16 cellular contexts compared by ENCODE assay signal in genomic region chr9:94916956-94917355, GRCh38.
DNase-seq lines count a peak whose midpoint lies in the region; ATAC-seq, FAIRE-seq and TF ChIP-seq lines count a peak whose summit lies in the region.
"Had no signal": no experiment of that assay in that cellular context is flagged by ENCODE, and none has a peak within 500 bp of the region (broad histone marks: within the 10 kb centered on the region; RNA-seq: fewer than 3 reads in every experiment).

No MANE protein-coding gene starts in this region.

- H3K27me3 ChIP-seq in astrocyte (ENCODE audit: insufficient read depth, low read length): no peaks in the 10 kb centered on the region
- no peaks in the 10 kb centered on the region for H3K27me3 ChIP-seq in CD4-positive, alpha-beta T cell (ENCODE audit: control insufficient read depth, insufficient read depth, low read length)
- H3K27me3 ChIP-seq: upper lobe of left lung had no signal

- no peak overlapping the region for H3K4me3 ChIP-seq in astrocyte (ENCODE audit: insufficient read depth, low read depth, low read length)
- H3K4me3 ChIP-seq: GM12878, mucosa of descending colon, upper lobe of left lung had no signal

- intact Hi-C loops in CD4-positive, alpha-beta T cell (cut with DNase I, micrococcal nuclease): loop anchor here in 1 of 2 experiments (5.0 kb wide), 1 partner anchor 45 kb away; no protein-coding TSS in a partner anchor

- no peaks in the 10 kb centered on the region for H3K27me3 Mint-ChIP-seq in astrocyte (ENCODE audit: low read depth, unreplicated experiment)
- H3K27me3 Mint-ChIP-seq in mesothelial cell of epicardium (ENCODE audit: low read depth): no peaks in the 10 kb centered on the region
- no peaks in the 10 kb centered on the region for H3K27me3 Mint-ChIP-seq in CD4-positive, alpha-beta T cell
- H3K27me3 Mint-ChIP-seq: progenitor cell of endocrine pancreas had no signal

- peaks cover 4% of the 10 kb centered on the region for H3K79me2 ChIP-seq in astrocyte (ENCODE audit: insufficient read depth, low read length)

- no peaks in the 10 kb centered on the region for H3K36me3 ChIP-seq in astrocyte (ENCODE audit: insufficient read depth, low read length)
- H3K36me3 ChIP-seq: upper lobe of left lung had no signal

- no peak overlapping the region for H3K4me3 Mint-ChIP-seq in astrocyte (ENCODE audit: unreplicated experiment)
- no peak overlapping the region for H3K4me3 Mint-ChIP-seq in mesothelial cell of epicardium
- no peak overlapping the region for H3K4me3 Mint-ChIP-seq in CD4-positive, alpha-beta T cell

- POLR2A ChIA-PET in CD4-positive, alpha-beta T cell (lab: Charles Lee): no interaction called here

- CTCF ChIA-PET in CD4-positive, alpha-beta T cell (lab: Charles Lee): no interaction called here

- no peaks in the 10 kb centered on the region for H4K20me1 ChIP-seq in astrocyte (ENCODE audit: insufficient read depth, low read length)

- H3K4me2 ChIP-seq in astrocyte (ENCODE audit: low read length): no peak overlapping the region

- H3K9me3 Mint-ChIP-seq in astrocyte (ENCODE audit: unreplicated experiment) (peaks cover 5% of the 10 kb centered on the region), mesothelial cell of epicardium (no peaks in the 10 kb centered on the region)
- no peaks in the 10 kb centered on the region for H3K9me3 Mint-ChIP-seq in CD4-positive, alpha-beta T cell

- no peaks in the 10 kb centered on the region for H3K9me3 ChIP-seq in astrocyte (ENCODE audit: insufficient read depth, low read depth, low read length)
- no peaks in the 10 kb centered on the region for H3K9me3 ChIP-seq in CD4-positive, alpha-beta T cell (ENCODE audit: control insufficient read depth, low read length)
- H3K9me3 ChIP-seq: mucosa of descending colon, upper lobe of left lung had no signal

- DNase-seq in COLO668 (lab: John Stamatoyannopoulos, UW; ENCODE audit: unreplicated experiment) (peak; percentile 80), NCI-H2029 treated with DMSO at 0.1 percent for 48 hours (lab: John Stamatoyannopoulos, UW) (peak; percentile 62), astrocyte (ENCODE audit: low read depth) (no peak), mesothelial cell of epicardium (ENCODE audit: low spot score in 2 of 2, unreplicated experiment in 2 of 2) (no peak), ureter (ENCODE audit: low spot score) (no peak), activated gamma-delta T cell treated with Interleukin-2 at 50 U/mL for 16 hours (no peak)
- DNase-seq in CD4-positive, alpha-beta T cell: no peak
- DNase-seq: amniotic stem cell; foreskin fibroblast; mucosa of descending colon; NCI-H1436; stimulated activated CD8-positive, alpha-beta memory T cell treated with anti-CD3 and anti-CD28 coated beads, Interleukin-4, amount 100 ng/mL, for 48 hours had no signal

- H3K4me1 Mint-ChIP-seq in astrocyte (ENCODE audit: low read depth, unreplicated experiment) (peaks cover 61% of the 10 kb centered on the region), mesothelial cell of epicardium (peaks cover 87% of the 10 kb centered on the region)
- H3K4me1 Mint-ChIP-seq in CD4-positive, alpha-beta T cell (ENCODE audit: low read depth): no peaks in the 10 kb centered on the region

- no peak for ATAC-seq in CD4-positive, alpha-beta T cell (ENCODE audit: poor library complexity)
- ATAC-seq in GM21723 (IDR thresholded peaks at IDR 0.05; ENCODE audit: unreplicated experiment): no peak
- ATAC-seq: GM12878, mucosa of descending colon had no signal

- no peak overlapping the region for H3K9ac ChIP-seq in astrocyte (ENCODE audit: low read length)

- peaks cover 54% of the 10 kb centered on the region for H3K4me1 ChIP-seq in astrocyte (ENCODE audit: insufficient read depth, low read length)

- H3K36me3 Mint-ChIP-seq in astrocyte (ENCODE audit: low read depth, unreplicated experiment) (peaks cover 5% of the 10 kb centered on the region), mesothelial cell of epicardium (no peaks in the 10 kb centered on the region)
- no peaks in the 10 kb centered on the region for H3K36me3 Mint-ChIP-seq in CD4-positive, alpha-beta T cell (ENCODE audit: low read depth)

- H3K27ac ChIP-seq in astrocyte (ENCODE audit: low read depth, low read length): no peak overlapping the region
- H3K27ac ChIP-seq in CD4-positive, alpha-beta T cell (ENCODE audit: low read depth, low read length): no peak overlapping the region
- H3K27ac ChIP-seq: upper lobe of left lung had no signal

- TF ChIP-seq CTCF in astrocyte (IDR thresholded peaks at IDR 0.05; ENCODE audit: insufficient read depth, low read depth, low read length) (no peak), mesothelial cell of epicardium (IDR thresholded peaks at IDR 0.05; ENCODE audit: unreplicated experiment) (no peak)
- no peak for TF ChIP-seq CTCF in CD4-positive, alpha-beta T cell (IDR thresholded peaks at IDR 0.05)

- FAIRE-seq in astrocyte (lab: Jason Lieb, UNC): no peak
- FAIRE-seq: GM12878 had no signal

- H3K27ac Mint-ChIP-seq in astrocyte (ENCODE audit: unreplicated experiment) (peak overlapping the region; percentile 34), mesothelial cell of epicardium (peak overlapping the region; percentile 76)
- no peak overlapping the region for H3K27ac Mint-ChIP-seq in CD4-positive, alpha-beta T cell
- H3K27ac Mint-ChIP-seq: progenitor cell of endocrine pancreas had no signal

- H2AFZ ChIP-seq in astrocyte (ENCODE audit: low read depth, low read length): no peak overlapping the region

Comparison
In these comparisons a context has a peak if more than half of its experiments do, and no peak if none do; other contexts are left out.
1. DNase-seq: peak in COLO668 (single experiment) and NCI-H2029 treated with DMSO at 0.1 percent for 48 hours (single experiment); none in astrocyte (single experiment), mesothelial cell of epicardium (0 of 2), CD4-positive, alpha-beta T cell (0 of 10), ureter (single experiment) and activated gamma-delta T cell treated with Interleukin-2 at 50 U/mL for 16 hours (single experiment).